In the genomic region with DNA sequence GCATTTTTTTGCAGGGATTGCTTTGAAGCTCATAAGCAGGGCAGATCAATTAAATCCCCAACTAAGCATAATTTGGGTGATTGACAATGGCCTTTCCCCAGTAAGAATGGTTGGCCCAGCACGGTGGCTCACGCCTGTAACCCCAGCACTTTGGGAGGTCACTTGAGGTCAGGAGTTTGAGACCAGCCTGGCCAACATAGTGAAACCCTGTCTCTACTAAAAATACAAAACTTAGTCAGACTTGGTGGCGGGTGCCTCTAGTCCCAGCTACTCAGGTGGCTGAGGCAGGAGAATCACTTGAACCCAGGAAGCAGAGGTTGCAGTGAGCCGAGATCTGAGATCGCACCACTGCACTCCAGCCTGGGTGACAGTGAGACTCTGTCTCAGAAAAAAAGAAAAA, we compare ENCODE assay signal across 2 cellular contexts. TPM values are rescaled to one million over a fixed set of nuclear protein-coding genes. Genes with fewer than 3 reads are reported as not detected.
"Had no signal": no experiment of that assay in that cellular context is flagged by ENCODE, and none has a peak within 500 bp of the region (broad histone marks: within the 10 kb centered on the region; RNA-seq: fewer than 3 reads in every experiment).

No MANE protein-coding gene starts in this region.

RNA-seq across cellular contexts. Expression of gene IL1RAPL1, which starts 58.9 kb away (rescaled TPM):
- total RNA-seq: G401, GM12878 had no signal
- polyA plus RNA-seq: GM12878 had no signal
